In genomic region chr4:120749445-120750151, GRCh38 we compare ENCODE assay signal across 8 cellular contexts.
A peak's percentile ranks its signal among the peaks of the same experiment; 100 is the strongest.
DNase-seq lines count a peak whose midpoint lies in the region; ATAC-seq and TF ChIP-seq lines count a peak whose summit lies in the region.
"Had no signal": no experiment of that assay in that cellular context is flagged by ENCODE, and none has a peak within 500 bp of the region (broad histone marks: within the 10 kb centered on the region; RNA-seq: fewer than 3 reads in every experiment).

No MANE protein-coding gene starts in this region.

- no peak overlapping the region for H3K14ac ChIP-seq in neuronal stem cell (ENCODE audit: low read length)

- H2BK15ac ChIP-seq in neuronal stem cell (ENCODE audit: low read length) = no peak overlapping the region

- H3K79me1 ChIP-seq in neuronal stem cell (ENCODE audit: low read depth, low read length) = no peaks in the 10 kb centered on the region

- no peak overlapping the region for H3K27ac ChIP-seq in neuronal stem cell (replicated peaks; ENCODE audit: low read length)

- no peaks in the 10 kb centered on the region for H3K27me3 Mint-ChIP-seq in activated T-cell treated with anti-CD3 and anti-CD28 coated beads, Interleukin-2, amount 50 U/mL, for 24 hours
- H3K27me3 Mint-ChIP-seq: progenitor cell of endocrine pancreas had no signal

- no peak overlapping the region for H2AFZ ChIP-seq in neuronal stem cell (ENCODE audit: low read length)

- H3K9me3 Mint-ChIP-seq in activated T-cell treated with anti-CD3 and anti-CD28 coated beads, Interleukin-2, amount 50 U/mL, for 24 hours = peaks cover 13% of the 10 kb centered on the region

- H3K9me3 ChIP-seq in neuronal stem cell (replicated peaks in 1 of 2; ENCODE audit: control insufficient read depth in 2 of 2, insufficient read depth in 1 of 2, low read depth in 1 of 2, low read length in 2 of 2) = peaks cover 0 to 13% of the 10 kb centered on the region in 2 donors

- H4K8ac ChIP-seq in neuronal stem cell (ENCODE audit: low read depth, low read length) = no peak overlapping the region

- no peak overlapping the region for H4K91ac ChIP-seq in neuronal stem cell (ENCODE audit: low read depth, low read length, poor library complexity)

- H3K4me1 Mint-ChIP-seq in activated T-cell treated with anti-CD3 and anti-CD28 coated beads, Interleukin-2, amount 50 U/mL, for 24 hours (ENCODE audit: low read depth) = no peaks in the 10 kb centered on the region

- H2AK5ac ChIP-seq in neuronal stem cell (ENCODE audit: low read depth, low read length) = no peak overlapping the region

- H2BK12ac ChIP-seq in neuronal stem cell (ENCODE audit: low read length) = no peak overlapping the region

- H3K36me3 ChIP-seq in neuronal stem cell (replicated peaks in 1 of 2; ENCODE audit: control insufficient read depth in 2 of 2, insufficient read depth in 2 of 2, low read length in 2 of 2) = peaks cover 0 to 4% of the 10 kb centered on the region in 2 donors

- H3K4me3 ChIP-seq in neuronal stem cell (ENCODE audit: low read length in 2 of 2) (no peak overlapping the region), foreskin fibroblast (ENCODE audit: low read depth in 1 of 2, low read length in 2 of 2) (no peak overlapping the region)

- H3K27me3 ChIP-seq in neuronal stem cell (ENCODE audit: control insufficient read depth in 3 of 3, insufficient read depth in 3 of 3, low read depth in 1 of 3, low read length in 3 of 3) = no peaks in the 10 kb centered on the region

- H2BK120ac ChIP-seq in neuronal stem cell (ENCODE audit: low read depth, low read length) = no peak overlapping the region

- H3K27ac Mint-ChIP-seq in activated T-cell treated with anti-CD3 and anti-CD28 coated beads, Interleukin-2, amount 50 U/mL, for 24 hours = no peak overlapping the region
- H3K27ac Mint-ChIP-seq: progenitor cell of endocrine pancreas had no signal

- no peak overlapping the region for H3K23ac ChIP-seq in neuronal stem cell (ENCODE audit: low read depth, low read length, poor library complexity)

- peak overlapping the region; percentile 41 for H3K18ac ChIP-seq in neuronal stem cell (ENCODE audit: low read length)

- no peak overlapping the region for H3K9ac ChIP-seq in neuronal stem cell (ENCODE audit: low read depth, low read length, poor library complexity)

- peaks cover 3 to 11% of the 10 kb centered on the region in 2 donors for H3K4me1 ChIP-seq in neuronal stem cell (ENCODE audit: control insufficient read depth in 2 of 2, insufficient read depth in 1 of 2, low read depth in 1 of 2, low read length in 2 of 2)

- no peak overlapping the region for H3K4me2 ChIP-seq in neuronal stem cell (ENCODE audit: insufficient read depth, low read length, poor library complexity, severe bottlenecking)

- H2BK5ac ChIP-seq in neuronal stem cell (ENCODE audit: low read length) = no peak overlapping the region

- no peak for TF ChIP-seq CTCF in foreskin fibroblast (IDR thresholded peaks at IDR 0.05; ENCODE audit: low read depth, low read length)

- H3K4ac ChIP-seq in neuronal stem cell (ENCODE audit: low read length) = no peak overlapping the region

- peak; percentile 15 for DNase-seq in GM19240 (ENCODE audit: insufficient read length, low spot score)
- DNase-seq in NCI-H187 (lab: John Stamatoyannopoulos, UW) = peak; percentile 51 to 63
- DNase-seq in neuronal stem cell (ENCODE audit: low spot score) = no peak
- no peak for DNase-seq in foreskin fibroblast
- DNase-seq in NCI-H2227 (lab: John Stamatoyannopoulos, UW; ENCODE audit: unreplicated experiment) = no peak
- no peak for DNase-seq in activated T-cell treated with anti-CD3 and anti-CD28 coated beads, Interleukin-2, amount 50 U/mL, for 24 hours

- H3K36me3 Mint-ChIP-seq in activated T-cell treated with anti-CD3 and anti-CD28 coated beads, Interleukin-2, amount 50 U/mL, for 24 hours (ENCODE audit: low read depth) = no peaks in the 10 kb centered on the region

- peak; percentile 99 for ATAC-seq in HG02885 (IDR thresholded peaks at IDR 0.05; ENCODE audit: poor library complexity, unreplicated experiment)

- WGBS in neuronal stem cell (ENCODE audit: extremely low coverage in 2 of 2, insufficient read length in 2 of 2, insufficient replicate concordance in 1 of 2), 2 donors = no CpG with 5 or more reads among the region's 6 CpGs

- H3K4me3 Mint-ChIP-seq in activated T-cell treated with anti-CD3 and anti-CD28 coated beads, Interleukin-2, amount 50 U/mL, for 24 hours = no peak overlapping the region

Comparison
In these comparisons a context has a peak if more than half of its experiments do, and no peak if none do; other contexts are left out.
1. DNase-seq: peak in GM19240 (single experiment) and NCI-H187 (2 of 2); none in neuronal stem cell (single experiment), foreskin fibroblast (0 of 2), NCI-H2227 (single experiment) and activated T-cell treated with anti-CD3 and anti-CD28 coated beads, Interleukin-2, amount 50 U/mL, for 24 hours (single experiment).